ENCODE assay signal across 8 cellular contexts in the genomic region with DNA sequence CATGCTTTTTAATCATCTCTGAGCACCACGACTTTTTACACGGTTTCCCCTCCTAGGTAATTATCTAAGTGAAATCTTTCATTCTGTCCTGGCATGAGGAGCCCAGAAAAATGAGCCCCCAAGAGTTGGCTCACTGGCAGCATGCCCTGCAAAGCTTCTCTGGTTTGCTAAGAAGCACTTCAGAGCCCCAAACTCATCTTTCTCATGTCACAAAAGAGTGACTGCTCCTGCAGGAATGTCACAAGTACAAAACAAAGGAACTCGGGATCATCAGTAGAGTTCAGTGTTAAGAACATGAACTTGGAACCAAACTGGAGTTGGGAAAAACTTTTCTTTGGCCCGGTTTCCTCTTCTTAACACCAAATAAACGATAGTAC.
A peak's percentile ranks its signal among the peaks of the same experiment; 100 is the strongest.
DNase-seq lines count a peak whose midpoint lies in the region; ATAC-seq and TF ChIP-seq lines count a peak whose summit lies in the region.

No MANE protein-coding gene starts in this region.

- WGBS in SK-N-SH (ENCODE audit: low lambda C conversion rate), result 9% methylated on average over 5 of the region's 5 CpGs

- no peaks in the 10 kb centered on the region for H3K9me3 ChIP-seq in ES-I3 (ENCODE audit: control insufficient read depth, insufficient read depth, low read length)
- H3K9me3 ChIP-seq in SK-N-SH, result no peaks in the 10 kb centered on the region
- no peaks in the 10 kb centered on the region for H3K9me3 ChIP-seq in mucosa of descending colon

- peak overlapping the region in 1 of 2 experiments; percentile 29; a peak in 1 of 4 replicates for H3K27ac ChIP-seq in SK-N-SH (ENCODE audit: low read depth in 2 of 2, low read length in 1 of 2)

- TF ChIP-seq RAD21 in SK-N-SH (IDR thresholded peaks at IDR 0.05; ENCODE audit: low read length), result no peak

- ATAC-seq in HG02852 (IDR thresholded peaks at IDR 0.05; ENCODE audit: unreplicated experiment) (no peak), GM18867 (IDR thresholded peaks at IDR 0.05; ENCODE audit: unreplicated experiment) (no peak), mucosa of descending colon (no peak)

- no peaks in the 10 kb centered on the region for H3K79me2 ChIP-seq in SK-N-SH (ENCODE audit: insufficient read depth)

- H3K9ac ChIP-seq in ES-I3 (ENCODE audit: low read depth, low read length) (peak overlapping the region; percentile 30), SK-N-SH (peak overlapping the region; percentile 57)

- TF ChIP-seq EP300 in SK-N-SH (IDR thresholded peaks at IDR 0.05; ENCODE audit: borderline replicate concordance in 1 of 2, low read depth in 1 of 2, low read length in 1 of 2), result no peak

- H3K4me3 ChIP-seq in SK-N-SH (ENCODE audit: low read depth in 2 of 2, low read length in 1 of 2) (peak overlapping the region; percentile 62 to 76), foreskin fibroblast (ENCODE audit: low read depth in 1 of 2, low read length in 2 of 2) (peak overlapping the region; percentile 60 to 65), retinal pigment epithelial cell (ENCODE audit: low read length) (peak overlapping the region; percentile 51), mucosa of descending colon (no peak overlapping the region)

- H3K4me2 ChIP-seq in SK-N-SH, result peak overlapping the region; percentile 92

- intact Hi-C loops in mucosa of descending colon (cut with DNase I, micrococcal nuclease), result no loop called here

- TF ChIP-seq CTCF in SK-N-SH (IDR thresholded peaks at IDR 0.05) (no peak), foreskin fibroblast (IDR thresholded peaks at IDR 0.05; ENCODE audit: low read depth, low read length) (no peak), retinal pigment epithelial cell (conservative IDR thresholded peaks at IDR 0.05; ENCODE audit: low read depth, low read length) (no peak), mucosa of descending colon (IDR thresholded peaks at IDR 0.05) (no peak)

- no peaks in the 10 kb centered on the region; the same call in 1 of the 2 replicates for H3K27me3 ChIP-seq in SK-N-SH (ENCODE audit: insufficient read depth)

- H3F3A ChIP-seq in SK-N-SH (replicated peaks; ENCODE audit: insufficient read depth), result no peaks in the 10 kb centered on the region

- H3K4me1 ChIP-seq in ES-I3 (ENCODE audit: insufficient read depth, low read length) (peaks cover 12% of the 10 kb centered on the region; the same call in 1 of the 2 replicates), SK-N-SH (ENCODE audit: control insufficient read depth in 1 of 2, insufficient read depth in 2 of 2, low read depth in 1 of 2, low read length in 1 of 2) (no peaks in the 10 kb centered on the region; a peak in 1 of 4 replicates), mucosa of descending colon (ENCODE audit: low read depth) (no peaks in the 10 kb centered on the region)

- peak overlapping the region; percentile 98 for H2AFZ ChIP-seq in SK-N-SH (ENCODE audit: low read depth)

- H3K36me3 ChIP-seq in ES-I3 (ENCODE audit: insufficient read depth, low read length) (no peaks in the 10 kb centered on the region), SK-N-SH (replicated peaks in 1 of 2; ENCODE audit: control insufficient read depth in 1 of 2, insufficient read depth in 2 of 2, low read length in 1 of 2) (no peaks in the 10 kb centered on the region), mucosa of descending colon (ENCODE audit: low read depth) (no peaks in the 10 kb centered on the region)

- no peaks in the 10 kb centered on the region for H4K20me1 ChIP-seq in SK-N-SH (ENCODE audit: insufficient read depth)

- DNase-seq in SK-N-SH, result no peak
- peak in 1 of 2 donors; percentile 40 for DNase-seq in foreskin fibroblast
- DNase-seq in retinal pigment epithelial cell (ENCODE audit: low read depth), result no peak
- DNase-seq in epidermal melanocyte (ENCODE audit: insufficient read length, low spot score), result no peak
- DNase-seq in mucosa of descending colon, result no peak

- H3K9me2 ChIP-seq in SK-N-SH, result no peaks in the 10 kb centered on the region

- CTCF ChIA-PET in SK-N-SH (lab: Yijun Ruan, JAX), result interaction anchor here (0.8 to 3.5 kb wide), 7 partner anchors 13 to 403 kb away, joined by 3 to 12 read pairs (median 3); no protein-coding TSS in a partner anchor

- POLR2A ChIA-PET in SK-N-SH (lab: Yijun Ruan, JAX), result no interaction called here

TF ChIP-seq in SK-N-SH, 30 proteins besides CTCF, POLR2A, EP300 and RAD21:
- TF ChIP-seq MEF2A (IDR thresholded peaks at IDR 0.05; ENCODE audit: borderline replicate concordance, low read depth) (no peak), RFX5 (IDR thresholded peaks at IDR 0.05; ENCODE audit: low read length) (no peak), POLR2AphosphoS5 (IDR thresholded peaks at IDR 0.05; ENCODE audit: low read depth, low read length) (no peak), TCF12 (IDR thresholded peaks at IDR 0.05) (no peak), TAF1 (IDR thresholded peaks at IDR 0.05; ENCODE audit: borderline replicate concordance, low read depth, low read length) (no peak), MXI1 (IDR thresholded peaks at IDR 0.05; ENCODE audit: low read depth, low read length) (no peak), ELF1 (IDR thresholded peaks at IDR 0.05) (no peak), TEAD4 (IDR thresholded peaks at IDR 0.05; ENCODE audit: borderline replicate concordance, insufficient read depth) (no peak), FOSL2 (IDR thresholded peaks at IDR 0.05; ENCODE audit: borderline replicate concordance, low read depth) (no peak), RCOR1 (IDR thresholded peaks at IDR 0.05; ENCODE audit: low read length) (no peak), SMC3 (IDR thresholded peaks at IDR 0.05; ENCODE audit: low read depth, low read length) (no peak)
- TF ChIP-seq, protein P1, sequence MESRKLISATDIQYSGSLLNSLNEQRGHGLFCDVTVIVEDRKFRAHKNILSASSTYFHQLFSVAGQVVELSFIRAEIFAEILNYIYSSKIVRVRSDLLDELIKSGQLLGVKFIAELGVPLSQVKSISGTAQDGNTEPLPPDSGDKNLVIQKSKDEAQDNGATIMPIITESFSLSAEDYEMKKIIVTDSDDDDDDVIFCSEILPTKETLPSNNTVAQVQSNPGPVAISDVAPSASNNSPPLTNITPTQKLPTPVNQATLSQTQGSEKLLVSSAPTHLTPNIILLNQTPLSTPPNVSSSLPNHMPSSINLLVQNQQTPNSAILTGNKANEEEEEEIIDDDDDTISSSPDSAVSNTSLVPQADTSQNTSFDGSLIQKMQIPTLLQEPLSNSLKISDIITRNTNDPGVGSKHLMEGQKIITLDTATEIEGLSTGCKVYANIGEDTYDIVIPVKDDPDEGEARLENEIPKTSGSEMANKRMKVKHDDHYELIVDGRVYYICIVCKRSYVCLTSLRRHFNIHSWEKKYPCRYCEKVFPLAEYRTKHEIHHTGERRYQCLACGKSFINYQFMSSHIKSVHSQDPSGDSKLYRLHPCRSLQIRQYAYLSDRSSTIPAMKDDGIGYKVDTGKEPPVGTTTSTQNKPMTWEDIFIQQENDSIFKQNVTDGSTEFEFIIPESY (IDR thresholded peaks at IDR 0.05; ENCODE audit: borderline replicate concordance, low read depth), result no peak
- TF ChIP-seq, protein P2, sequence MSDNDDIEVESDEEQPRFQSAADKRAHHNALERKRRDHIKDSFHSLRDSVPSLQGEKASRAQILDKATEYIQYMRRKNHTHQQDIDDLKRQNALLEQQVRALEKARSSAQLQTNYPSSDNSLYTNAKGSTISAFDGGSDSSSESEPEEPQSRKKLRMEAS (IDR thresholded peaks at IDR 0.05; ENCODE audit: low read depth), result no peak
- TF ChIP-seq, protein P3, sequence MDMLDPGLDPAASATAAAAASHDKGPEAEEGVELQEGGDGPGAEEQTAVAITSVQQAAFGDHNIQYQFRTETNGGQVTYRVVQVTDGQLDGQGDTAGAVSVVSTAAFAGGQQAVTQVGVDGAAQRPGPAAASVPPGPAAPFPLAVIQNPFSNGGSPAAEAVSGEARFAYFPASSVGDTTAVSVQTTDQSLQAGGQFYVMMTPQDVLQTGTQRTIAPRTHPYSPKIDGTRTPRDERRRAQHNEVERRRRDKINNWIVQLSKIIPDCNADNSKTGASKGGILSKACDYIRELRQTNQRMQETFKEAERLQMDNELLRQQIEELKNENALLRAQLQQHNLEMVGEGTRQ (IDR thresholded peaks at IDR 0.05; ENCODE audit: borderline replicate concordance, low read depth, low read length), result no peak
TF ChIP-seq in SK-N-SH: peak in this region for 0.
